Comparison of ENCODE assay signal across 14 cellular contexts in genomic region chr2:238428866-238429265, GRCh38. TPM values are rescaled to one million over a fixed set of nuclear protein-coding genes. Genes with fewer than 3 reads are reported as not detected.
DNase-seq lines count a peak whose midpoint lies in the region; ATAC-seq, FAIRE-seq and TF ChIP-seq lines count a peak whose summit lies in the region.
"Had no signal": no experiment of that assay in that cellular context is flagged by ENCODE, and none has a peak within 500 bp of the region (broad histone marks: within the 10 kb centered on the region; RNA-seq: fewer than 3 reads in every experiment).

No MANE protein-coding gene starts in this region.

- CTCF ChIA-PET in A549 (lab: Yijun Ruan, JAX) = no interaction called here
- CTCF ChIA-PET in activated CD8-positive, alpha-beta T cell treated with anti-CD3 and anti-CD28 coated beads for 36 hours (lab: Charles Lee) = interaction anchor here (1.3 to 2.3 kb wide), 2 partner anchors 8 to 19 kb away, joined by 3 to 7 read pairs; no protein-coding TSS in a partner anchor

- H3K9me3 ChIP-seq in A549 (no peaks in the 10 kb centered on the region), DND-41 (ENCODE audit: insufficient read depth, low read length, severe bottlenecking) (peaks cover 5% of the 10 kb centered on the region)
- H3K9me3 ChIP-seq: gastrocnemius medialis had no signal

- ATAC-seq in A549 (no peak), DND-41 (ENCODE audit: insufficient read depth, low read depth) (no peak), GM19397 (IDR thresholded peaks at IDR 0.05; ENCODE audit: unreplicated experiment) (no peak)
- no peak for ATAC-seq in activated CD8-positive, alpha-beta T cell treated with anti-CD3 and anti-CD28 coated beads for 36 hours
- ATAC-seq: gastrocnemius medialis, left ventricle myocardium superior had no signal

- WGBS in A549 (ENCODE audit: missing lambda C conversion rate) = 95% methylated on average over 8 of the region's 8 CpGs

- H3K4me3 ChIP-seq in A549 (peak overlapping the region; percentile 85; the same call in 2 of the 3 replicates), DND-41 (ENCODE audit: low read depth in 1 of 2, low read length in 2 of 2) (peak overlapping the region in 1 of 2 experiments; percentile 89; a peak in 2 of 4 replicates)
- H3K4me3 ChIP-seq: gastrocnemius medialis had no signal

- H3K27me3 ChIP-seq in DND-41 (ENCODE audit: insufficient read depth, low read length, poor library complexity) = no peaks in the 10 kb centered on the region
- H3K27me3 ChIP-seq: gastrocnemius medialis had no signal

- POLR2A ChIA-PET in A549 (lab: Yijun Ruan, JAX) = no interaction called here
- POLR2A ChIA-PET in activated CD8-positive, alpha-beta T cell treated with anti-CD3 and anti-CD28 coated beads for 36 hours (lab: Charles Lee) = interaction anchor here (0.7 to 2.6 kb wide), 3 partner anchors 10 to 19 kb away, joined by 3 to 19 read pairs (median 4); no protein-coding TSS in a partner anchor

- peak overlapping the region; percentile 88 for H3K4me3 Mint-ChIP-seq in activated CD8-positive, alpha-beta T cell treated with anti-CD3 and anti-CD28 coated beads for 36 hours
- H3K4me3 Mint-ChIP-seq: CD14-positive monocyte; dendritic cell treated with granulocyte-macrophage colony-stimulating factor and Interleukin-4, amounts not matched to agents 40 ng/mL and 50 ng/mL, for 4 days had no signal

- no peaks in the 10 kb centered on the region for H3K27me3 Mint-ChIP-seq in activated CD8-positive, alpha-beta T cell treated with anti-CD3 and anti-CD28 coated beads for 36 hours

- H3K27ac Mint-ChIP-seq in activated CD8-positive, alpha-beta T cell treated with anti-CD3 and anti-CD28 coated beads for 36 hours = peak overlapping the region; percentile 59
- H3K27ac Mint-ChIP-seq: dendritic cell treated with granulocyte-macrophage colony-stimulating factor and Interleukin-4, amounts not matched to agents 40 ng/mL and 50 ng/mL, for 4 days had no signal

- TF ChIP-seq EP300 in A549 (IDR thresholded peaks at IDR 0.05) = no peak

- H3K36me3 ChIP-seq in DND-41 (ENCODE audit: insufficient read depth, low read length) = peaks cover 37% of the 10 kb centered on the region

- H3K27ac ChIP-seq in A549 = no peak overlapping the region; a peak in 1 of 6 replicates
- H3K27ac ChIP-seq in DND-41 (ENCODE audit: low read length) = no peak overlapping the region

- TF ChIP-seq POLR2A in A549 (IDR thresholded peaks at IDR 0.05; ENCODE audit: low read length) = no peak

- no peak for DNase-seq in A549 (ENCODE audit: low read depth in 1 of 2, low spot score in 1 of 2)
- no peak for DNase-seq in DND-41
- no peak for DNase-seq in activated CD8-positive, alpha-beta T cell treated with anti-CD3 and anti-CD28 coated beads for 36 hours
- peak; percentile 76 for DNase-seq in glomerular visceral epithelial cell (ENCODE audit: extremely low spot score)
- DNase-seq in activated gamma-delta T cell treated with Interleukin-2 at 50 U/mL for 16 hours = no peak
- DNase-seq in stimulated activated CD4-positive, alpha-beta T cell treated with anti-CD3 and anti-CD28 coated beads, Interleukin-4, amount 100 ng/mL, for 4 hours = no peak
- DNase-seq in stimulated activated CD4-positive, alpha-beta T cell treated with anti-CD3 and anti-CD28 coated beads, Interleukin-4, amount 100 ng/mL, for 24 hours = no peak
- DNase-seq: gastrocnemius medialis, left ventricle myocardium superior, NCI-H1092 treated with DMSO at 0.1 percent for 48 hours, occipital lobe had no signal

- peaks cover 5% of the 10 kb centered on the region for H3K9me3 Mint-ChIP-seq in activated CD8-positive, alpha-beta T cell treated with anti-CD3 and anti-CD28 coated beads for 36 hours
- H3K9me3 Mint-ChIP-seq: dendritic cell treated with granulocyte-macrophage colony-stimulating factor and Interleukin-4, amounts not matched to agents 40 ng/mL and 50 ng/mL, for 4 days had no signal

- peaks cover 78% of the 10 kb centered on the region for H3K79me2 ChIP-seq in DND-41 (ENCODE audit: insufficient read depth, low read length)

- H3K4me2 ChIP-seq in A549 (peak overlapping the region; percentile 82), DND-41 (ENCODE audit: insufficient read depth, low read length) (peak overlapping the region; percentile 92)

- no peak for TF ChIP-seq CTCF in A549 (IDR thresholded peaks at IDR 0.05)
- no peak for TF ChIP-seq CTCF in DND-41 (IDR thresholded peaks at IDR 0.05; ENCODE audit: borderline replicate concordance, extremely low read depth, low read length, poor library complexity, severe bottlenecking)
- TF ChIP-seq CTCF in activated CD8-positive, alpha-beta T cell treated with anti-CD3 and anti-CD28 coated beads for 36 hours (IDR thresholded peaks at IDR 0.05) = no peak

- no peak overlapping the region for H3K9ac ChIP-seq in DND-41 (ENCODE audit: low read depth, low read length)

- H3K36me3 Mint-ChIP-seq in activated CD8-positive, alpha-beta T cell treated with anti-CD3 and anti-CD28 coated beads for 36 hours (ENCODE audit: low read depth) = peaks cover 39% of the 10 kb centered on the region

- peaks cover 36% of the 10 kb centered on the region for H4K20me1 ChIP-seq in DND-41 (ENCODE audit: insufficient read depth, low read length)

- no peak for FAIRE-seq in A549 (lab: Jason Lieb, UNC)

- no peak overlapping the region for H2AFZ ChIP-seq in DND-41 (ENCODE audit: low read depth, low read length)

- intact Hi-C loops in activated CD8-positive, alpha-beta T cell treated with anti-CD3 and anti-CD28 coated beads for 36 hours (cut with micrococcal nuclease) = loop anchor here (10.0 kb wide), 1 partner anchor 54 kb away; no protein-coding TSS in a partner anchor

- peaks cover 47% of the 10 kb centered on the region for H3K4me1 Mint-ChIP-seq in activated CD8-positive, alpha-beta T cell treated with anti-CD3 and anti-CD28 coated beads for 36 hours (ENCODE audit: low read depth)

- TF ChIP-seq RAD21 in A549 (conservative IDR thresholded peaks at IDR 0.05 in 1 of 2, IDR thresholded peaks at IDR 0.05 in 1 of 2) = no peak

- H3K4me1 ChIP-seq in A549 (peaks cover 18% of the 10 kb centered on the region; the same call in 2 of the 3 replicates), DND-41 (ENCODE audit: insufficient read depth, low read length) (peaks cover 35% of the 10 kb centered on the region)

TF ChIP-seq in A549, 52 proteins besides CTCF, POLR2A, EP300 and RAD21 (continues in another document):
- TF ChIP-seq PBX3 (IDR thresholded peaks at IDR 0.05) (no peak), ZC3H11A (IDR thresholded peaks at IDR 0.05) (no peak), MAFK (IDR thresholded peaks at IDR 0.05; ENCODE audit: partially characterized antibody) (no peak), SMC3 (IDR thresholded peaks at IDR 0.05) (no peak), RARB (CRISPR knock-in tag; IDR thresholded peaks at IDR 0.05) (no peak), FOXS1 (CRISPR knock-in tag; IDR thresholded peaks at IDR 0.05) (no peak), KDM5A (IDR thresholded peaks at IDR 0.05) (no peak), HEYL (CRISPR knock-in tag; IDR thresholded peaks at IDR 0.05) (no peak), POLR2AphosphoS2 (conservative IDR thresholded peaks at IDR 0.05; ENCODE audit: low read length) (no peak), HDAC2 (IDR thresholded peaks at IDR 0.05) (no peak), RFX5 (IDR thresholded peaks at IDR 0.05) (no peak), ESRRA (IDR thresholded peaks at IDR 0.05; ENCODE audit: borderline replicate concordance, low read length) (no peak), HOXB13 (CRISPR knock-in tag; IDR thresholded peaks at IDR 0.05; ENCODE audit: low read depth) (no peak), HMGXB4 (CRISPR knock-in tag; IDR thresholded peaks at IDR 0.05; ENCODE audit: borderline replicate concordance) (no peak), NFE2L2 (conservative IDR thresholded peaks at IDR 0.05; ENCODE audit: low read length) (no peak)
- TF ChIP-seq, protein P1, sequence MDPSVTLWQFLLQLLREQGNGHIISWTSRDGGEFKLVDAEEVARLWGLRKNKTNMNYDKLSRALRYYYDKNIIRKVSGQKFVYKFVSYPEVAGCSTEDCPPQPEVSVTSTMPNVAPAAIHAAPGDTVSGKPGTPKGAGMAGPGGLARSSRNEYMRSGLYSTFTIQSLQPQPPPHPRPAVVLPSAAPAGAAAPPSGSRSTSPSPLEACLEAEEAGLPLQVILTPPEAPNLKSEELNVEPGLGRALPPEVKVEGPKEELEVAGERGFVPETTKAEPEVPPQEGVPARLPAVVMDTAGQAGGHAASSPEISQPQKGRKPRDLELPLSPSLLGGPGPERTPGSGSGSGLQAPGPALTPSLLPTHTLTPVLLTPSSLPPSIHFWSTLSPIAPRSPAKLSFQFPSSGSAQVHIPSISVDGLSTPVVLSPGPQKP (IDR thresholded peaks at IDR 0.05; ENCODE audit: low read depth, low read length) = no peak

RNA-seq across cellular contexts. Expression of gene ASB1, which starts 2.1 kb away (rescaled TPM):
- polyA plus RNA-seq in A549 (2011; rRNA removed) = 40.1 and 42.7 TPM in 2 replicates
- 51.7 and 54.1 TPM in 2 replicates for polyA plus RNA-seq in A549 (2012; cell fraction: cytosol; rRNA removed)
- 53.6 and 61.9 TPM in 2 replicates for polyA plus RNA-seq in A549 (2012; cell fraction: nucleus; rRNA removed)
- 24.6 to 26.8 TPM (median 26.0 TPM) in 3 replicates for polyA plus RNA-seq in A549 (2017; fragmentation: RNase III; extraction: RNeasy Plus Mini Kit Qiagen cat#74134 plus additional on column Dnase treatment)
- 24.9 and 38.0 TPM in 2 replicates for polyA minus RNA-seq in A549 (2011; rRNA and poly(A)+ RNA removed)
- total RNA-seq in activated CD8-positive, alpha-beta T cell treated with anti-CD3 and anti-CD28 coated beads for 36 hours = 10 to 100 TPM; 39.8 to 48.1 TPM
